Comparison of ENCODE assay signal across 25 cellular contexts in genomic region chr3:8329598-8329997, GRCh38.
DNase-seq lines count a peak whose midpoint lies in the region; ATAC-seq lines count a peak whose summit lies in the region.
"Had no signal": no experiment of that assay in that cellular context is flagged by ENCODE, and none has a peak within 500 bp of the region (broad histone marks: within the 10 kb centered on the region; RNA-seq: fewer than 3 reads in every experiment).

No MANE protein-coding gene starts in this region.

- peak overlapping the region; percentile 72 for H3K27ac ChIP-seq in SJCRH30
- H3K27ac ChIP-seq: HL-60, KMS-11, RWPE1, SK-N-MC had no signal

- H3K9me3 Mint-ChIP-seq in activated CD4-positive, alpha-beta T cell treated with anti-CD3 and anti-CD28 coated beads, Interleukin-2, amount 10 ng/mL, durations not matched to agents 7 days and 5 days = no peaks in the 10 kb centered on the region
- no peaks in the 10 kb centered on the region for H3K9me3 Mint-ChIP-seq in immature natural killer cell

- H3K36me3 ChIP-seq in SJCRH30 = no peaks in the 10 kb centered on the region
- H3K36me3 ChIP-seq: BE2C had no signal

- H3K27me3 ChIP-seq in SJCRH30 = no peaks in the 10 kb centered on the region
- H3K27me3 ChIP-seq: BE2C had no signal

- no peaks in the 10 kb centered on the region for H3K4me1 Mint-ChIP-seq in activated CD4-positive, alpha-beta T cell treated with anti-CD3 and anti-CD28 coated beads, Interleukin-2, amount 10 ng/mL, durations not matched to agents 7 days and 5 days
- H3K4me1 Mint-ChIP-seq in immature natural killer cell = peaks cover 36 to 41% of the 10 kb centered on the region in 2 donors

- no peak for DNase-seq in activated CD4-positive, alpha-beta T cell treated with anti-CD3 and anti-CD28 coated beads, Interleukin-2, amount 10 ng/mL, durations not matched to agents 7 days and 5 days
- DNase-seq in activated CD4-positive, alpha-beta T cell treated with anti-CD3 and anti-CD28 coated beads for 1 hour = no peak
- DNase-seq in SJCRH30 (no peak), immature natural killer cell (no peak), posterior cingulate gyrus (no peak)
- DNase-seq: 8988T; ACHN; Caco-2; CD4-positive, CD25-positive, alpha-beta regulatory T cell; MM.1S; NCI-H1048; NCI-H1694; NCI-H2171; NCI-H226; NCI-H510A; SHP77 had no signal

- no peaks in the 10 kb centered on the region for H3K27me3 Mint-ChIP-seq in activated CD4-positive, alpha-beta T cell treated with anti-CD3 and anti-CD28 coated beads, Interleukin-2, amount 10 ng/mL, durations not matched to agents 7 days and 5 days
- peaks cover 0 to 5% (median 1%) of the 10 kb centered on the region in 3 donors for H3K27me3 Mint-ChIP-seq in immature natural killer cell (ENCODE audit: low read depth in 3 of 3)

- no peak overlapping the region for H3K4me3 ChIP-seq in SJCRH30
- H3K4me3 ChIP-seq: SK-N-MC had no signal

- POLR2A ChIA-PET in activated CD4-positive, alpha-beta T cell treated with anti-CD3 and anti-CD28 coated beads, Interleukin-2, amount 10 ng/mL, durations not matched to agents 7 days and 5 days (lab: Charles Lee) = no interaction called here

- intact Hi-C loops in posterior cingulate gyrus (cut with DNase I) = no loop called here

- ATAC-seq in GM21447 (IDR thresholded peaks at IDR 0.05; ENCODE audit: unreplicated experiment) = no peak
- no peak for ATAC-seq in GM19395 (IDR thresholded peaks at IDR 0.05; ENCODE audit: unreplicated experiment)
- ATAC-seq: Panc1 had no signal

- H3K4me1 ChIP-seq in SJCRH30 = peaks cover 29% of the 10 kb centered on the region
- H3K4me1 ChIP-seq: Caco-2 had no signal

- H3K36me3 Mint-ChIP-seq in activated CD4-positive, alpha-beta T cell treated with anti-CD3 and anti-CD28 coated beads, Interleukin-2, amount 10 ng/mL, durations not matched to agents 7 days and 5 days (ENCODE audit: low read depth) = no peaks in the 10 kb centered on the region
- H3K36me3 Mint-ChIP-seq in immature natural killer cell = no peaks in the 10 kb centered on the region
- H3K36me3 Mint-ChIP-seq: CD4-positive, CD25-positive, alpha-beta regulatory T cell; IgD-negative memory B cell had no signal

- H3K4me3 Mint-ChIP-seq in activated CD4-positive, alpha-beta T cell treated with anti-CD3 and anti-CD28 coated beads, Interleukin-2, amount 10 ng/mL, durations not matched to agents 7 days and 5 days = no peak overlapping the region
- H3K4me3 Mint-ChIP-seq in immature natural killer cell = peak overlapping the region; percentile 11 to 74 (median 34)
- H3K4me3 Mint-ChIP-seq: CD4-positive, CD25-positive, alpha-beta regulatory T cell had no signal

- H3K27ac Mint-ChIP-seq in activated CD4-positive, alpha-beta T cell treated with anti-CD3 and anti-CD28 coated beads, Interleukin-2, amount 10 ng/mL, durations not matched to agents 7 days and 5 days = peak overlapping the region; percentile 54
- peak overlapping the region; percentile 71 to 82 (median 78) for H3K27ac Mint-ChIP-seq in immature natural killer cell
- H3K27ac Mint-ChIP-seq: IgD-negative memory B cell had no signal

- peaks cover 3% of the 10 kb centered on the region; the same call in 1 of the 2 replicates for H3K9me3 ChIP-seq in SJCRH30 (replicated peaks)
- H3K9me3 ChIP-seq: BE2C, Caco-2 had no signal

- CTCF ChIA-PET in activated CD4-positive, alpha-beta T cell treated with anti-CD3 and anti-CD28 coated beads, Interleukin-2, amount 10 ng/mL, durations not matched to agents 7 days and 5 days (lab: Charles Lee) = no interaction called here
